Comparison of ENCODE assay signal across 19 cellular contexts in genomic region chrX:41981481-41982013, GRCh38.
"Had no signal": no experiment of that assay in that cellular context is flagged by ENCODE, and none has a peak within 500 bp of the region (broad histone marks: within the 10 kb centered on the region; RNA-seq: fewer than 3 reads in every experiment).

No MANE protein-coding gene starts in this region.

- H3K9me3 ChIP-seq: esophagus muscularis mucosa, thyroid gland had no signal

- H2AFZ ChIP-seq: parathyroid adenoma had no signal

- H3K9me3 Mint-ChIP-seq: activated naive CD4-positive, alpha-beta T cell treated with anti-CD3 and anti-CD28 coated beads, Interleukin-2, amount 50 U/mL, for 24 hours; dendritic cell treated with granulocyte-macrophage colony-stimulating factor and Interleukin-4, amounts not matched to agents 40 ng/mL and 50 ng/mL, for 4 days had no signal

- H3K79me2 ChIP-seq: parathyroid adenoma had no signal

- H3K36me3 Mint-ChIP-seq: activated naive CD4-positive, alpha-beta T cell treated with anti-CD3 and anti-CD28 coated beads, Interleukin-2, amount 50 U/mL, for 24 hours had no signal

- ATAC-seq: activated T-cell treated with anti-CD3 and anti-CD28 coated beads, Interleukin-2, amount 50 U/mL, for 72 hours; left lobe of liver had no signal

- H3K4me1 Mint-ChIP-seq: nephron had no signal

- H3K27me3 Mint-ChIP-seq: activated naive CD4-positive, alpha-beta T cell treated with anti-CD3 and anti-CD28 coated beads, Interleukin-2, amount 50 U/mL, for 24 hours; dendritic cell treated with granulocyte-macrophage colony-stimulating factor and Interleukin-4, amounts not matched to agents 40 ng/mL and 50 ng/mL, for 4 days had no signal

- H3K4me3 ChIP-seq: esophagus muscularis mucosa, lung, thyroid gland had no signal

- H3K36me3 ChIP-seq: esophagus muscularis mucosa, thyroid gland, WERI-Rb-1 had no signal

- H3K27ac Mint-ChIP-seq: activated naive CD4-positive, alpha-beta T cell treated with anti-CD3 and anti-CD28 coated beads, Interleukin-2, amount 50 U/mL, for 24 hours; activated T-cell treated with anti-CD3 and anti-CD28 coated beads, Interleukin-2, amount 50 U/mL, for 72 hours; dendritic cell treated with granulocyte-macrophage colony-stimulating factor and Interleukin-4, amounts not matched to agents 40 ng/mL and 50 ng/mL, for 4 days; nephron had no signal

- DNase-seq: activated CD4-positive, alpha-beta T cell treated with anti-CD3 and anti-CD28 coated beads for 1 hour; activated gamma-delta T cell; activated T-cell treated with anti-CD3 and anti-CD28 coated beads, Interleukin-2, amount 50 U/mL, for 72 hours; effector CD8-positive, alpha-beta T cell; hypothalamus; islet precursor cell; midbrain; stimulated activated CD8-positive, alpha-beta memory T cell treated with anti-CD3 and anti-CD28 coated beads, Interleukin-4, amount 100 ng/mL, for 48 hours; stimulated activated naive CD4-positive, alpha-beta T cell treated with Interleukin-2 at 50 U/mL for 16 hours; T-helper 2 cell; thyroid gland; WERI-Rb-1 had no signal

- H3K27ac ChIP-seq: esophagus muscularis mucosa, parathyroid adenoma, thyroid gland, WERI-Rb-1 had no signal

- H3K27me3 ChIP-seq: esophagus muscularis mucosa, thyroid gland had no signal

- H3K4me1 ChIP-seq: esophagus muscularis mucosa, parathyroid adenoma, thyroid gland had no signal

- H3K9ac ChIP-seq: parathyroid adenoma had no signal

- H3K4me3 Mint-ChIP-seq: activated naive CD4-positive, alpha-beta T cell treated with anti-CD3 and anti-CD28 coated beads, Interleukin-2, amount 50 U/mL, for 24 hours; activated T-cell treated with anti-CD3 and anti-CD28 coated beads, Interleukin-2, amount 50 U/mL, for 72 hours; dendritic cell treated with granulocyte-macrophage colony-stimulating factor and Interleukin-4, amounts not matched to agents 40 ng/mL and 50 ng/mL, for 4 days; nephron had no signal
